ENCODE assay signal across 18 cellular contexts in the genomic region with DNA sequence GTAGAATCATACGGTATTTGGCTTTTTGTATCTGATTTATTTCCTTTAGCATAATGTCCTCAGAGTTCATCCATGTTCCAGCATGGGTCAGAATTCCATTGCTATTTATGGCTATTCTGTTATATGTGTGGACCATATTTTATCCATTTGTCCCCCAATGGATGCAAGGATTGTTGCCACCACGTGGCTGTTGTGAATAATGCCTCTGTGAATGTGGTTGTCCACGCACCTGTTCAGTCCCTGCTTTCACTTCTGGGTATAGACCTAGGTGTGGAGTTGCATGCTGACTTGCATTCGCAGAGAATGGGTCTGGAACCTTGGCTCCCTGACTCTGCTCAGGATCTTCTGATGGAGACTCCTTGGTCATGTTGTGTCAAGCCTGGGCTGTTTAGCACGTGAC.
DNase-seq lines count a peak whose midpoint lies in the region; ATAC-seq, FAIRE-seq and TF ChIP-seq lines count a peak whose summit lies in the region.
"Had no signal": no experiment of that assay in that cellular context is flagged by ENCODE, and none has a peak within 500 bp of the region (broad histone marks: within the 10 kb centered on the region; RNA-seq: fewer than 3 reads in every experiment).

No MANE protein-coding gene starts in this region.

- TF ChIP-seq POLR2A in A549 (IDR thresholded peaks at IDR 0.05; ENCODE audit: low read length) (no peak), body of pancreas (IDR thresholded peaks at IDR 0.05) (no peak)

- peak; percentile 25 to 38; a peak in 4 of 5 replicates for TF ChIP-seq RAD21 in A549 (conservative IDR thresholded peaks at IDR 0.05 in 1 of 2, IDR thresholded peaks at IDR 0.05 in 1 of 2)

- TF ChIP-seq CTCF in A549 (IDR thresholded peaks at IDR 0.05) (0 out of 3 replicates have a peak, but pooled peaks have one; percentile 18), GM10248 (IDR thresholded peaks at IDR 0.05; ENCODE audit: control extremely low read depth, extremely low read depth, low read depth, missing control alignments) (no peak), body of pancreas (IDR thresholded peaks at IDR 0.05) (peak in 3 of 7 experiments; percentile 25 to 38 (median 29))

- H3K36me3 ChIP-seq in body of pancreas (replicated peaks in 1 of 2; ENCODE audit: insufficient read depth in 1 of 2, low read depth in 2 of 2), result no peaks in the 10 kb centered on the region
- H3K36me3 ChIP-seq: prostate gland had no signal

- FAIRE-seq in A549 (lab: Jason Lieb, UNC), result no peak
- FAIRE-seq: bronchial epithelial cell, GM19239 had no signal

- H3K4me1 ChIP-seq in A549, result no peaks in the 10 kb centered on the region
- H3K4me1 ChIP-seq in body of pancreas, result no peaks in the 10 kb centered on the region
- H3K4me1 ChIP-seq: prostate gland had no signal

- CTCF ChIA-PET in A549 (lab: Yijun Ruan, JAX) (interaction anchor here (1.0 kb wide), 1 partner anchor 295 kb away, joined by 3 read pairs; no protein-coding TSS in a partner anchor), GM10248 (lab: Yijun Ruan, JAX) (interaction anchor here (1.0 to 2.5 kb wide), 2 partner anchors 107 to 212 kb away, joined by 3 to 8 read pairs; no protein-coding TSS in a partner anchor)

- H3K9me3 ChIP-seq in A549 (no peaks in the 10 kb centered on the region), body of pancreas (no peaks in the 10 kb centered on the region)
- H3K9me3 ChIP-seq: prostate gland had no signal

- WGBS in A549 (ENCODE audit: missing lambda C conversion rate), result 70% methylated on average over 5 of the region's 5 CpGs
- WGBS in body of pancreas, 2 donors, result 80% methylated on average over 5 of the region's 5 CpGs

- no peak for TF ChIP-seq EP300 in A549 (IDR thresholded peaks at IDR 0.05)

- ATAC-seq in A549 (peak; percentile 24 to 39; a peak in 1 of 6 replicates), body of pancreas (peak; percentile 33), HG03342 (IDR thresholded peaks at IDR 0.05; ENCODE audit: unreplicated experiment) (no peak), HG03469 (IDR thresholded peaks at IDR 0.05; ENCODE audit: unreplicated experiment) (no peak)
- ATAC-seq: activated CD4-positive, CD25-positive, alpha-beta regulatory T cell treated with anti-CD3 and anti-CD28 coated beads, Interleukin-2, amount 50 U/mL, for 24 hours; activated naive CD4-positive, alpha-beta T cell treated with anti-CD3 and anti-CD28 coated beads, Interleukin-2, amount 50 U/mL, for 72 hours; left cardiac atrium had no signal

- peak in 1 of 2 experiments; percentile 23 for DNase-seq in A549 (ENCODE audit: low read depth in 1 of 2, low spot score in 1 of 2)
- peak; percentile 40 for DNase-seq in GM10248 (ENCODE audit: extremely low spot score)
- peak; percentile 0 for DNase-seq in M059J (ENCODE audit: low read depth)
- DNase-seq in body of pancreas, result no peak
- no peak for DNase-seq in NCI-H1417 (lab: John Stamatoyannopoulos, UW)
- no peak for DNase-seq in NOMO-1 (lab: John Stamatoyannopoulos, UW; ENCODE audit: unreplicated experiment in 2 of 2)
- DNase-seq: effector CD4-positive, alpha-beta T cell; hypothalamus; left cardiac atrium; MV-4-11; T-helper 1 cell had no signal

- H3K4me3 ChIP-seq in A549 (no peak overlapping the region), body of pancreas (no peak overlapping the region)
- H3K4me3 ChIP-seq: prostate gland had no signal

- no peaks in the 10 kb centered on the region for H3K27me3 ChIP-seq in body of pancreas

- no peak overlapping the region for H3K4me2 ChIP-seq in A549

- no peak overlapping the region for H3K27ac ChIP-seq in A549
- H3K27ac ChIP-seq in body of pancreas, result no peak overlapping the region
- H3K27ac ChIP-seq: prostate gland had no signal

- intact Hi-C loops in body of pancreas (cut with DNase I), result no loop called here

- POLR2A ChIA-PET in A549 (lab: Yijun Ruan, JAX), result no interaction called here
- POLR2A ChIA-PET in GM10248 (lab: Yijun Ruan, JAX), result no interaction called here

TF ChIP-seq in A549, 52 proteins besides CTCF, POLR2A, EP300 and RAD21:
- TF ChIP-seq E2F6 (IDR thresholded peaks at IDR 0.05; ENCODE audit: borderline replicate concordance, low read depth), result no peak
- peak; percentile 36; the same call in 1 of the 3 replicates for TF ChIP-seq SMC3 (IDR thresholded peaks at IDR 0.05)

Comparison
In these comparisons a context has a peak if more than half of its experiments do, and no peak if none do; other contexts are left out.
1. ATAC-seq: peak in A549 (2 of 2) and body of pancreas (single experiment); none in HG03342 (single experiment) and HG03469 (single experiment).
2. DNase-seq: peak in GM10248 (single experiment) and M059J (single experiment); none in body of pancreas (0 of 4), NCI-H1417 (0 of 3) and NOMO-1 (0 of 2).